In genomic region chr2:73778867-73779471, GRCh38 we compare ENCODE assay signal across 10 cellular contexts. TPM values are rescaled to one million over a fixed set of nuclear protein-coding genes. Genes with fewer than 3 reads are reported as not detected.
A peak's percentile ranks its signal among the peaks of the same experiment; 100 is the strongest.
DNase-seq lines count a peak whose midpoint lies in the region; ATAC-seq and TF ChIP-seq lines count a peak whose summit lies in the region.
"Not testable (repeated sequence)": the region's sequence is repeated elsewhere in the genome, so short reads cannot be mapped to it uniquely, and the experiment has no call there.
"Had no signal": no experiment of that assay in that cellular context is flagged by ENCODE, and none has a peak within 500 bp of the region (broad histone marks: within the 10 kb centered on the region; RNA-seq: fewer than 3 reads in every experiment).

No MANE protein-coding gene starts in this region.

- not testable (repeated sequence) for H3K27me3 Mint-ChIP-seq in activated naive CD4-positive, alpha-beta T cell treated with anti-CD3 and anti-CD28 coated beads, Interleukin-2, amount 10 ng/mL, durations not matched to agents 7 days and 5 days; naive thymus-derived CD8-positive, alpha-beta T cell

- peak overlapping the region; percentile 97 for H3K27ac Mint-ChIP-seq in activated naive CD4-positive, alpha-beta T cell treated with anti-CD3 and anti-CD28 coated beads, Interleukin-2, amount 10 ng/mL, durations not matched to agents 7 days and 5 days
- H3K27ac Mint-ChIP-seq in naive thymus-derived CD8-positive, alpha-beta T cell: peak overlapping the region; percentile 96 to 99 (median 99)
- peak overlapping the region; percentile 94 for H3K27ac Mint-ChIP-seq in stimulated activated effector memory CD8-positive, alpha-beta T cell treated with anti-CD3 and anti-CD28 coated beads, Interleukin-12 subunit alpha, Interleukin-12 subunit beta, amount 100 ng/mL, for 72 hours

- peaks cover 33% of the 10 kb centered on the region for H3K4me1 Mint-ChIP-seq in activated naive CD4-positive, alpha-beta T cell treated with anti-CD3 and anti-CD28 coated beads, Interleukin-2, amount 10 ng/mL, durations not matched to agents 7 days and 5 days
- H3K4me1 Mint-ChIP-seq in naive thymus-derived CD8-positive, alpha-beta T cell: peaks cover 10 to 53% (median 36%) of the 10 kb centered on the region in 4 donors
- peaks cover 31% of the 10 kb centered on the region for H3K4me1 Mint-ChIP-seq in stimulated activated effector memory CD8-positive, alpha-beta T cell treated with anti-CD3 and anti-CD28 coated beads, Interleukin-12 subunit alpha, Interleukin-12 subunit beta, amount 100 ng/mL, for 72 hours

- H3K27ac ChIP-seq in RWPE1: peak overlapping the region; percentile 56
- H3K27ac ChIP-seq in ectodermal cell (ENCODE audit: insufficient read depth, low read depth, low read length, poor library complexity, severe bottlenecking); iPS DF 6.9 (ENCODE audit: low read length): not testable (repeated sequence)

- H3K4me3 ChIP-seq in AG04449 (ENCODE audit: low read depth, low read length): peak overlapping the region; percentile 98
- peak overlapping the region; percentile 91 for H3K4me3 ChIP-seq in HAP-1
- peak overlapping the region; percentile 89 for H3K4me3 ChIP-seq in ectodermal cell (ENCODE audit: insufficient read depth, low read depth, low read length)
- H3K4me3 ChIP-seq in iPS DF 6.9 (ENCODE audit: low read length): peak overlapping the region; percentile 84; the same call in 1 of the 2 replicates

- DNase-seq in AG04449 (ENCODE audit: low read depth, low spot score); HAP-1 (ENCODE audit: low spot score in 2 of 2); RWPE1 (ENCODE audit: low spot score); activated naive CD4-positive, alpha-beta T cell treated with anti-CD3 and anti-CD28 coated beads, Interleukin-2, amount 10 ng/mL, durations not matched to agents 7 days and 5 days; iPS DF 6.9 (ENCODE audit: low read depth, low spot score); naive thymus-derived CD8-positive, alpha-beta T cell; stimulated activated effector memory CD8-positive, alpha-beta T cell treated with anti-CD3 and anti-CD28 coated beads, Interleukin-12 subunit alpha, Interleukin-12 subunit beta, amount 100 ng/mL, for 72 hours (ENCODE audit: low spot score in 2 of 2): not testable (repeated sequence)

- H3K9me3 Mint-ChIP-seq in activated naive CD4-positive, alpha-beta T cell treated with anti-CD3 and anti-CD28 coated beads, Interleukin-2, amount 10 ng/mL, durations not matched to agents 7 days and 5 days; naive thymus-derived CD8-positive, alpha-beta T cell; stimulated activated effector memory CD8-positive, alpha-beta T cell treated with anti-CD3 and anti-CD28 coated beads, Interleukin-12 subunit alpha, Interleukin-12 subunit beta, amount 100 ng/mL, for 72 hours: not testable (repeated sequence)

- CTCF ChIA-PET in AG04449 (lab: Yijun Ruan, JAX): interaction anchor here (0.9 kb wide), 1 partner anchor 9 kb away, joined by 3 read pairs; no protein-coding TSS in a partner anchor
- CTCF ChIA-PET in RWPE1 (lab: Yijun Ruan, JAX): interaction anchor here (0.5 to 0.9 kb wide), 2 partner anchors 180 to 482 kb away, joined by 3 to 6 read pairs; no protein-coding TSS in a partner anchor
- CTCF ChIA-PET in activated naive CD4-positive, alpha-beta T cell treated with anti-CD3 and anti-CD28 coated beads, Interleukin-2, amount 10 ng/mL, durations not matched to agents 7 days and 5 days (lab: Charles Lee): interaction anchor here (0.9 kb wide), 1 partner anchor 372 kb away, joined by 3 read pairs; no protein-coding TSS in a partner anchor

- TF ChIP-seq CTCF in AG04449 (IDR thresholded peaks at IDR 0.05; ENCODE audit: insufficient read depth, low read length, missing control alignments); RWPE1 (conservative IDR thresholded peaks at IDR 0.05; ENCODE audit: low read depth): not testable (repeated sequence)

- POLR2A ChIA-PET in AG04449 (lab: Yijun Ruan, JAX): not testable (repeated sequence)
- POLR2A ChIA-PET in RWPE1 (lab: Yijun Ruan, JAX; ENCODE audit: low non-redundant PET): interaction anchor here (0.6 kb wide), 1 partner anchor 8 kb away, joined by 5 read pairs; no protein-coding TSS in a partner anchor
- POLR2A ChIA-PET in naive thymus-derived CD8-positive, alpha-beta T cell (lab: Charles Lee): interaction anchor here (0.7 to 1.2 kb wide), 4 partner anchors 9 to 49 kb away, joined by 3 to 6 read pairs (median 4); partner anchors contain the start of gene TPRKB

- H3K36me3 Mint-ChIP-seq in activated naive CD4-positive, alpha-beta T cell treated with anti-CD3 and anti-CD28 coated beads, Interleukin-2, amount 10 ng/mL, durations not matched to agents 7 days and 5 days: peaks cover 28% of the 10 kb centered on the region
- peaks cover 0 to 36% (median 20%) of the 10 kb centered on the region in 3 donors for H3K36me3 Mint-ChIP-seq in naive thymus-derived CD8-positive, alpha-beta T cell
- peaks cover 47% of the 10 kb centered on the region for H3K36me3 Mint-ChIP-seq in stimulated activated effector memory CD8-positive, alpha-beta T cell treated with anti-CD3 and anti-CD28 coated beads, Interleukin-12 subunit alpha, Interleukin-12 subunit beta, amount 100 ng/mL, for 72 hours

- not testable (repeated sequence) for ATAC-seq in naive thymus-derived CD8-positive, alpha-beta T cell; stimulated activated effector memory CD8-positive, alpha-beta T cell treated with anti-CD3 and anti-CD28 coated beads, Interleukin-12 subunit alpha, Interleukin-12 subunit beta, amount 100 ng/mL, for 72 hours

- H3K4me3 Mint-ChIP-seq in activated naive CD4-positive, alpha-beta T cell treated with anti-CD3 and anti-CD28 coated beads, Interleukin-2, amount 10 ng/mL, durations not matched to agents 7 days and 5 days: peak overlapping the region; percentile 98
- peak overlapping the region; percentile 91 to 100 (median 99) for H3K4me3 Mint-ChIP-seq in naive thymus-derived CD8-positive, alpha-beta T cell
- peak overlapping the region; percentile 94 for H3K4me3 Mint-ChIP-seq in stimulated activated effector memory CD8-positive, alpha-beta T cell treated with anti-CD3 and anti-CD28 coated beads, Interleukin-12 subunit alpha, Interleukin-12 subunit beta, amount 100 ng/mL, for 72 hours

- peaks cover 25% of the 10 kb centered on the region for H3K36me3 ChIP-seq in HAP-1 (replicated peaks)
- H3K36me3 ChIP-seq in ectodermal cell (ENCODE audit: control insufficient read depth, insufficient read depth, low read length); iPS DF 6.9 (ENCODE audit: control insufficient read depth, insufficient read depth, low read length): not testable (repeated sequence)

- WGBS in ectodermal cell, 2 experiments: 79 to 81% methylated on average over 17 to 18 of the region's 18 CpGs
- no CpG with 5 or more reads among the region's 18 CpGs for WGBS in iPS DF 6.9 (ENCODE audit: insufficient coverage, insufficient read length)

- H3K27me3 ChIP-seq in HAP-1 (ENCODE audit: low read depth); ectodermal cell (ENCODE audit: control insufficient read depth, insufficient read depth, low read length, poor library complexity, severe bottlenecking); iPS DF 6.9 (ENCODE audit: control insufficient read depth, insufficient read depth, low read length): not testable (repeated sequence)

- H3K9me3 ChIP-seq in HAP-1; ectodermal cell (ENCODE audit: control insufficient read depth, low read length); iPS DF 6.9 (ENCODE audit: control insufficient read depth, insufficient read depth, low read length): not testable (repeated sequence)

- in situ Hi-C loops in HAP-1 (cut with MboI; ENCODE audit: low sequenced_read_pairs): not testable (repeated sequence)

- peaks cover 12% of the 10 kb centered on the region for H3K4me1 ChIP-seq in HAP-1
- not testable (repeated sequence) for H3K4me1 ChIP-seq in ectodermal cell (ENCODE audit: control insufficient read depth, insufficient read depth, low read length); iPS DF 6.9 (ENCODE audit: control insufficient read depth, insufficient read depth, low read length)

RNA-seq across cellular contexts. Expression of gene DUSP11, which starts 0.9 kb away (rescaled TPM):
- polyA plus RNA-seq in ectodermal cell (2013, experiment 1 of 4): 25.1 TPM
- 24.4 TPM for polyA plus RNA-seq in ectodermal cell (2013, experiment 2 of 4)
- 22.1 TPM for polyA plus RNA-seq in ectodermal cell (2013, experiment 3 of 4)
- 23.4 TPM for polyA plus RNA-seq in ectodermal cell (2013, experiment 4 of 4)
- 10 to 100 TPM; 48.1 to 48.4 TPM for total RNA-seq in naive thymus-derived CD8-positive, alpha-beta T cell
- polyA plus RNA-seq in naive thymus-derived CD8-positive, alpha-beta T cell: 10 to 100 TPM; 40.2 to 49.6 (median 49.0) TPM

RNA-seq across cellular contexts. Expression of gene C2orf78, which starts 5.0 kb away (rescaled TPM):
- not detected for polyA plus RNA-seq in ectodermal cell (2013, experiment 1 of 4)
- polyA plus RNA-seq in ectodermal cell (2013, experiment 2 of 4): not detected
- not detected for polyA plus RNA-seq in ectodermal cell (2013, experiment 3 of 4)
- polyA plus RNA-seq in ectodermal cell (2013, experiment 4 of 4): 0.08 TPM
- total RNA-seq in naive thymus-derived CD8-positive, alpha-beta T cell: not detected
- not detected for polyA plus RNA-seq in naive thymus-derived CD8-positive, alpha-beta T cell
- total RNA-seq: NCI-H460, ureter had no signal

RNA-seq across cellular contexts. Expression of gene TPRKB, which starts 41.8 kb away (rescaled TPM):
- 76.3 TPM for polyA plus RNA-seq in ectodermal cell (2013, experiment 1 of 4)
- 75.3 TPM for polyA plus RNA-seq in ectodermal cell (2013, experiment 2 of 4)
- polyA plus RNA-seq in ectodermal cell (2013, experiment 3 of 4): 72.5 TPM
- 70.2 TPM for polyA plus RNA-seq in ectodermal cell (2013, experiment 4 of 4)
- 10 to 100 TPM; 27.7 to 35.6 TPM for total RNA-seq in naive thymus-derived CD8-positive, alpha-beta T cell
- polyA plus RNA-seq in naive thymus-derived CD8-positive, alpha-beta T cell: 10 to 100 TPM; 71.4 to 74.7 (median 72.6) TPM

RNA-seq across cellular contexts. Expression of gene STAMBP, which starts 49.8 kb away (rescaled TPM):
- 63.4 TPM for polyA plus RNA-seq in ectodermal cell (2013, experiment 1 of 4)
- polyA plus RNA-seq in ectodermal cell (2013, experiment 2 of 4): 59.8 TPM
- 46.1 TPM for polyA plus RNA-seq in ectodermal cell (2013, experiment 3 of 4)
- 53.3 TPM for polyA plus RNA-seq in ectodermal cell (2013, experiment 4 of 4)
- 10 to 100 TPM; 28.3 to 32.3 TPM for total RNA-seq in naive thymus-derived CD8-positive, alpha-beta T cell
- 10 to 100 TPM; 32.3 to 44.3 (median 35.0) TPM for polyA plus RNA-seq in naive thymus-derived CD8-positive, alpha-beta T cell
